Comparison of ENCODE assay signal across 7 cellular contexts in genomic region chr5:13987843-13988464, GRCh38. TPM values are rescaled to one million over a fixed set of nuclear protein-coding genes. Genes with fewer than 3 reads are reported as not detected.
DNase-seq lines count a peak whose midpoint lies in the region; ATAC-seq and TF ChIP-seq lines count a peak whose summit lies in the region.

No MANE protein-coding gene starts in this region.

- no peak overlapping the region for H2BK15ac ChIP-seq in mesendoderm (replicated peaks; ENCODE audit: low read depth)

- no peak overlapping the region for H2AK5ac ChIP-seq in mesendoderm (ENCODE audit: low read length)

- H3K27me3 ChIP-seq in Loucy (ENCODE audit: insufficient read depth, low read length, poor library complexity, severe bottlenecking) (no peaks in the 10 kb centered on the region), mesendoderm (ENCODE audit: insufficient read depth, low read length, poor library complexity) (no peaks in the 10 kb centered on the region)

- no peaks in the 10 kb centered on the region for H3F3A ChIP-seq in Loucy (ENCODE audit: low read depth)

- no peak overlapping the region for H3K18ac ChIP-seq in mesendoderm (ENCODE audit: low read length)

- no peak overlapping the region for H3K56ac ChIP-seq in mesendoderm (ENCODE audit: low read length)

- H3K36me3 ChIP-seq in Loucy (ENCODE audit: insufficient read depth, low read length) (no peaks in the 10 kb centered on the region), mesendoderm (ENCODE audit: control insufficient read depth, insufficient read depth, low read length) (no peaks in the 10 kb centered on the region)

- no CpG with 5 or more reads among the region's 7 CpGs for WGBS in mesendoderm (ENCODE audit: extremely low coverage, insufficient coverage, low lambda C conversion rate)

- no peaks in the 10 kb centered on the region for H4K20me1 ChIP-seq in Loucy (ENCODE audit: insufficient read depth, low read length, poor library complexity, severe bottlenecking)

- DNase-seq in EH (ENCODE audit: low read depth) (peak; percentile 79), RPMI7951 (ENCODE audit: low read depth) (peak; percentile 67), ecto neural progenitor cell (ENCODE audit: low spot score) (peak; percentile 62), mesendoderm (peak; percentile 69)
- no peak for DNase-seq in activated effector memory CD4-positive, alpha-beta T cell treated with anti-CD3 and anti-CD28 coated beads, Interleukin-2, amount 50 U/mL, for 16 hours

- no peaks in the 10 kb centered on the region for H3K79me1 ChIP-seq in mesendoderm (ENCODE audit: low read length)

- no peak overlapping the region for H4K5ac ChIP-seq in mesendoderm (ENCODE audit: low read length)

- H3K9ac ChIP-seq in Loucy (ENCODE audit: low read depth, low read length, poor library complexity, severe bottlenecking): no peak overlapping the region
- no peak overlapping the region for H3K9ac ChIP-seq in mesendoderm (ENCODE audit: low read length)

- H3K4me2 ChIP-seq in Loucy (ENCODE audit: low read depth, low read length, poor library complexity, severe bottlenecking): no peak overlapping the region
- H3K4me2 ChIP-seq in mesendoderm (ENCODE audit: low read length): no peak overlapping the region

- no peak overlapping the region for H4K8ac ChIP-seq in mesendoderm (ENCODE audit: low read depth, low read length)

- no peak overlapping the region for H3K4ac ChIP-seq in mesendoderm (ENCODE audit: low read depth, low read length)

- no peak overlapping the region for H2BK120ac ChIP-seq in mesendoderm (ENCODE audit: low read depth, low read length)

- peak; percentile 96 for TF ChIP-seq CTCF in Loucy (conservative IDR thresholded peaks at IDR 0.05; ENCODE audit: low read length)

- H3K4me1 ChIP-seq in Loucy (ENCODE audit: insufficient read depth, low read length, poor library complexity, severe bottlenecking) (no peaks in the 10 kb centered on the region), mesendoderm (ENCODE audit: control insufficient read depth, low read depth, low read length) (no peaks in the 10 kb centered on the region)

- no peaks in the 10 kb centered on the region for H3K9me2 ChIP-seq in Loucy (replicated peaks; ENCODE audit: low read depth, low read length)

- H3K79me2 ChIP-seq in Loucy (ENCODE audit: insufficient read depth, low read length) (no peaks in the 10 kb centered on the region), mesendoderm (ENCODE audit: control insufficient read depth, insufficient read depth, low read length) (no peaks in the 10 kb centered on the region)

- peak; percentile 85 for ATAC-seq in GM21390 (IDR thresholded peaks at IDR 0.05; ENCODE audit: unreplicated experiment)

- no peaks in the 10 kb centered on the region for H3K9me3 ChIP-seq in Loucy (ENCODE audit: insufficient read depth, low read depth, low read length)

- H3K4me3 ChIP-seq in Loucy (ENCODE audit: low read length, poor library complexity, severe bottlenecking) (no peak overlapping the region), mesendoderm (ENCODE audit: low read length) (no peak overlapping the region)

- no peak overlapping the region for H3K27ac ChIP-seq in mesendoderm (ENCODE audit: low read depth, low read length)

- H2BK5ac ChIP-seq in mesendoderm (ENCODE audit: low read length): no peak overlapping the region

- no peak overlapping the region for H2AFZ ChIP-seq in Loucy (ENCODE audit: low read length)

- H3K23ac ChIP-seq in mesendoderm (ENCODE audit: low read length): no peak overlapping the region

RNA-seq across cellular contexts. Expression of gene DNAH5, which starts 43.5 kb away (rescaled TPM):
- 0.96 and 2.0 TPM in 2 replicates for total RNA-seq in RPMI7951 (2014; rRNA removed; shearing (Covaris generic))
- polyA plus RNA-seq in mesendoderm (2013, experiment 1 of 2): 0.51 TPM
- polyA plus RNA-seq in mesendoderm (2013, experiment 2 of 2): 0.55 TPM
